3 cellular contexts compared by ENCODE assay signal in genomic region chr7:3038011-3038410, GRCh38. TPM values are rescaled to one million over a fixed set of nuclear protein-coding genes. Genes with fewer than 3 reads are reported as not detected.
"Had no signal": no experiment of that assay in that cellular context is flagged by ENCODE, and none has a peak within 500 bp of the region (broad histone marks: within the 10 kb centered on the region; RNA-seq: fewer than 3 reads in every experiment).

No MANE protein-coding gene starts in this region.

RNA-seq across cellular contexts. Expression of gene CARD11, which starts 5.7 kb away (rescaled TPM):
- total RNA-seq: fibroblast of lung, myocyte, osteoblast had no signal
